Comparison of ENCODE assay signal across 38 cellular contexts in genomic region chrX:9961750-9962149, GRCh38. TPM values are rescaled to one million over a fixed set of nuclear protein-coding genes. Genes with fewer than 3 reads are reported as not detected.
"Had no signal": no experiment of that assay in that cellular context is flagged by ENCODE, and none has a peak within 500 bp of the region (broad histone marks: within the 10 kb centered on the region; RNA-seq: fewer than 3 reads in every experiment).

No MANE protein-coding gene starts in this region.

- H3K36me3 ChIP-seq: adrenal gland, ascending aorta, breast epithelium, cardiac muscle cell had no signal

- ATAC-seq: activated naive CD4-positive, alpha-beta T cell treated with anti-CD3 and anti-CD28 coated beads, Interleukin-2, amount 50 U/mL, for 72 hours; activated naive CD8-positive, alpha-beta T cell treated with anti-CD3 and anti-CD28 coated beads, Interleukin-2, amount 50 U/mL, for 24 hours; activated T-cell treated with anti-CD3 and anti-CD28 coated beads, Interleukin-2, amount 50 U/mL, for 4 hours; activated T-helper 17 cell treated with anti-CD3 and anti-CD28 coated beads, Interleukin-2, amount 50 U/mL, for 72 hours; body of pancreas had no signal

- H3K4me1 ChIP-seq: adrenal gland, ascending aorta, body of pancreas, breast epithelium had no signal

- H3K27ac ChIP-seq: adrenal gland, ascending aorta, body of pancreas, breast epithelium, cardiac muscle cell had no signal

- DNase-seq: activated effector memory CD4-positive, alpha-beta T cell treated with anti-CD3 and anti-CD28 coated beads, Interleukin-2, amount 50 U/mL, for 16 hours; activated effector memory CD4-positive, alpha-beta T cell treated with Interleukin-2 at 50 U/mL for 16 hours; activated gamma-delta T cell; activated gamma-delta T cell treated with Interleukin-2 at 50 U/mL for 16 hours; activated naive CD4-positive, alpha-beta T cell; activated naive CD4-positive, alpha-beta T cell treated with anti-CD3 and anti-CD28 coated beads for 36 hours; activated naive CD4-positive, alpha-beta T cell treated with anti-CD3 and anti-CD28 coated beads, Interleukin-2, amount 10 ng/mL, durations not matched to agents 7 days and 5 days; activated naive CD4-positive, alpha-beta T cell treated with anti-CD3 and anti-CD28 coated beads, Interleukin-2, amount 50 U/mL, for 16 hours; activated naive CD4-positive, alpha-beta T cell treated with Interleukin-2 at 50 U/mL for 16 hours; activated naive CD8-positive, alpha-beta T cell treated with anti-CD3 and anti-CD28 coated beads for 36 hours; activated naive CD8-positive, alpha-beta T cell treated with anti-CD3 and anti-CD28 coated beads, Interleukin-2, amount 10 ng/mL, durations not matched to agents 7 days and 5 days; activated naive CD8-positive, alpha-beta T cell treated with anti-CD3 and anti-CD28 coated beads, Interleukin-2, amount 50 U/mL, for 24 hours; activated T-cell treated with anti-CD3 and anti-CD28 coated beads, Interleukin-2, amount 50 U/mL, for 1 hour; activated T-cell treated with anti-CD3 and anti-CD28 coated beads, Interleukin-2, amount 50 U/mL, for 24 hours; activated T-cell treated with anti-CD3 and anti-CD28 coated beads, Interleukin-2, amount 50 U/mL, for 4 hours; activated T-cell treated with anti-CD3 and anti-CD28 coated beads, Interleukin-2, amount 50 U/mL, for 48 hours; activated T-cell treated with anti-CD3 and anti-CD28 coated beads, Interleukin-2, amount 50 U/mL, for 72 hours; adrenal gland; amniotic stem cell; amygdala; anterior cingulate cortex; aorta; body of pancreas; caudate nucleus; central memory CD4-positive, alpha-beta T cell; cerebellar nuclear complex had no signal

- H3K27me3 ChIP-seq: ascending aorta, body of pancreas, cardiac muscle cell had no signal

- H3K9me3 ChIP-seq: adrenal gland, ascending aorta, body of pancreas had no signal

- FAIRE-seq: astrocyte, bronchial epithelial cell had no signal

- H3K4me3 ChIP-seq: adrenal gland, ascending aorta, body of pancreas, breast epithelium, cardiac muscle cell had no signal

RNA-seq across cellular contexts. Expression of gene CLDN34, which starts 5.4 kb away (rescaled TPM):
- total RNA-seq: activated naive CD4-positive, alpha-beta T cell treated with anti-CD3 and anti-CD28 coated beads for 36 hours; activated naive CD4-positive, alpha-beta T cell treated with anti-CD3 and anti-CD28 coated beads, Interleukin-2, amount 50 U/mL, for 72 hours; activated naive CD8-positive, alpha-beta T cell treated with anti-CD3 and anti-CD28 coated beads for 36 hours; activated naive CD8-positive, alpha-beta T cell treated with anti-CD3 and anti-CD28 coated beads, Interleukin-2, amount 10 ng/mL, durations not matched to agents 7 days and 5 days; activated T-cell treated with anti-CD3 and anti-CD28 coated beads, Interleukin-2, amount 50 U/mL, for 4 hours; activated T-cell treated with anti-CD3 and anti-CD28 coated beads, Interleukin-2, amount 50 U/mL, for 72 hours; activated T-helper 1 cell treated with anti-CD3 and anti-CD28 coated beads, Interleukin-12 subunit alpha, Interleukin-12 subunit beta, Interleukin-2, Interleukin-4 antibody, amounts not matched to agents 30 ng/mL and 10 ng/mL and 1 ng/mL, durations not matched to agents 14 hours and 24 hours and 36 hours; activated T-helper 17 cell treated with anti-CD3 and anti-CD28 coated beads, Interleukin-2, amount 50 U/mL, for 72 hours; activated T-helper 2 cell treated with anti-CD3 and anti-CD28 coated beads, Interferon-gamma antibody, Interleukin-2, Interleukin-4, amounts not matched to agents 10 μg/mL and 5 μg/mL and 100 μg/mL, durations not matched to agents 14 hours and 24 hours and 36 hours; ascending aorta; bronchial epithelial cell; cardiac muscle cell; cardiac septum; chondrocyte had no signal
- polyA plus RNA-seq: adipose tissue, aorta, cardiac muscle cell had no signal
